10 cellular contexts compared by ENCODE assay signal in genomic region chr1:25802915-25803314, GRCh38. TPM values are rescaled to one million over a fixed set of nuclear protein-coding genes. Genes with fewer than 3 reads are reported as not detected.
DNase-seq lines count a peak whose midpoint lies in the region; ATAC-seq and TF ChIP-seq lines count a peak whose summit lies in the region.
"Had no signal": no experiment of that assay in that cellular context is flagged by ENCODE, and none has a peak within 500 bp of the region (broad histone marks: within the 10 kb centered on the region; RNA-seq: fewer than 3 reads in every experiment).

No MANE protein-coding gene starts in this region.

- H3K4me1 Mint-ChIP-seq in CD4-positive, alpha-beta memory T cell = peaks cover 29 to 65% (median 47%) of the 10 kb centered on the region in 4 donors

- ATAC-seq in GM19328 (IDR thresholded peaks at IDR 0.05; ENCODE audit: unreplicated experiment) (no peak), GM21786 (IDR thresholded peaks at IDR 0.05; ENCODE audit: unreplicated experiment) (no peak), HG03432 (IDR thresholded peaks at IDR 0.05; ENCODE audit: unreplicated experiment) (no peak)

- peak in 1 of 5 donors; percentile 29 for DNase-seq in CD4-positive, alpha-beta memory T cell
- DNase-seq in KBM-7 = peak; percentile 55
- DNase-seq in cerebellar cortex (ENCODE audit: low spot score) = peak; percentile 50
- no peak for DNase-seq in stimulated activated naive CD4-positive, alpha-beta T cell treated with Interleukin-2 at 50 U/mL for 16 hours (lab: John Stamatoyannopoulos, UW)
- DNase-seq: erythroblast, islet precursor cell had no signal

- peak; percentile 42 for TF ChIP-seq CTCF in GM12873 (IDR thresholded peaks at IDR 0.05; ENCODE audit: insufficient read depth, low read depth, low read length, missing control alignments)

- POLR2A ChIA-PET in CD4-positive, alpha-beta memory T cell (lab: Charles Lee; ENCODE audit: partially characterized antibody) = interaction anchor here (0.8 to 3.4 kb wide), 5 partner anchors 16 to 265 kb away, joined by 3 to 19 read pairs (median 4); partner anchors contain the start of gene MTFR1L

- H3K27me3 ChIP-seq in CD4-positive, alpha-beta memory T cell (ENCODE audit: insufficient read depth, low read length) = no peaks in the 10 kb centered on the region

- H3K9me3 ChIP-seq in CD4-positive, alpha-beta memory T cell (ENCODE audit: control insufficient read depth in 1 of 2, low read length in 2 of 2) = no peaks in the 10 kb centered on the region

- H3K36me3 ChIP-seq in CD4-positive, alpha-beta memory T cell (ENCODE audit: insufficient read depth, low read length) = peaks cover 5% of the 10 kb centered on the region

- CTCF ChIA-PET in CD4-positive, alpha-beta memory T cell (lab: Charles Lee; ENCODE audit: partially characterized antibody) = interaction anchor here (1.2 to 13.3 kb wide), 6 partner anchors 8 to 282 kb away, joined by 3 to 218 read pairs (median 5); no protein-coding TSS in a partner anchor

- H3K27ac ChIP-seq in CD4-positive, alpha-beta memory T cell (ENCODE audit: low read depth, low read length) = no peak overlapping the region

- H3K27me3 Mint-ChIP-seq in CD4-positive, alpha-beta memory T cell = no peaks in the 10 kb centered on the region

- H3K9me3 Mint-ChIP-seq in CD4-positive, alpha-beta memory T cell = peaks cover 0 to 1% (median 0%) of the 10 kb centered on the region in 8 donors

- H3K4me3 ChIP-seq in CD4-positive, alpha-beta memory T cell (ENCODE audit: low read length in 2 of 2) = no peak overlapping the region

- peaks cover 18 to 20% of the 10 kb centered on the region in 2 donors for H3K36me3 Mint-ChIP-seq in CD4-positive, alpha-beta memory T cell

- H3K27ac Mint-ChIP-seq in CD4-positive, alpha-beta memory T cell = peak overlapping the region; percentile 6 to 87 (median 61)

- in situ Hi-C loops in KBM-7 (cut with MboI; ENCODE audit: low pct_unique_long_range_greater_than_20kb, low sequenced_read_pairs) = no loop called here

- peaks cover 57% of the 10 kb centered on the region for H3K4me1 ChIP-seq in CD4-positive, alpha-beta memory T cell (ENCODE audit: insufficient read depth, low read length)

- H3K4me3 Mint-ChIP-seq in CD4-positive, alpha-beta memory T cell = peak overlapping the region; percentile 39 to 84 (median 62)

- intact Hi-C loops in CD4-positive, alpha-beta memory T cell (cut with micrococcal nuclease) = no loop called here

RNA-seq across cellular contexts. Expression of gene SELENON, which starts 2.9 kb away (rescaled TPM):
- total RNA-seq in CD4-positive, alpha-beta memory T cell = 10 to 100 TPM; 24.8 to 26.2 TPM
- polyA plus RNA-seq in CD4-positive, alpha-beta memory T cell = 1 to 10 TPM in 1 of 2 donors, under 1 TPM in 1; 0.65 to 6.5 TPM

RNA-seq across cellular contexts. Expression of gene MTFR1L, which starts 16.8 kb away (rescaled TPM):
- 10 to 100 TPM; 53.3 to 57.2 TPM for total RNA-seq in CD4-positive, alpha-beta memory T cell
- polyA plus RNA-seq in CD4-positive, alpha-beta memory T cell = 10 to 100 TPM; 27.5 to 58.4 TPM

RNA-seq across cellular contexts. Expression of gene AUNIP, which starts 56.3 kb away (rescaled TPM):
- not detected for total RNA-seq in CD4-positive, alpha-beta memory T cell
- not detected for polyA plus RNA-seq in CD4-positive, alpha-beta memory T cell
